In the genomic region with DNA sequence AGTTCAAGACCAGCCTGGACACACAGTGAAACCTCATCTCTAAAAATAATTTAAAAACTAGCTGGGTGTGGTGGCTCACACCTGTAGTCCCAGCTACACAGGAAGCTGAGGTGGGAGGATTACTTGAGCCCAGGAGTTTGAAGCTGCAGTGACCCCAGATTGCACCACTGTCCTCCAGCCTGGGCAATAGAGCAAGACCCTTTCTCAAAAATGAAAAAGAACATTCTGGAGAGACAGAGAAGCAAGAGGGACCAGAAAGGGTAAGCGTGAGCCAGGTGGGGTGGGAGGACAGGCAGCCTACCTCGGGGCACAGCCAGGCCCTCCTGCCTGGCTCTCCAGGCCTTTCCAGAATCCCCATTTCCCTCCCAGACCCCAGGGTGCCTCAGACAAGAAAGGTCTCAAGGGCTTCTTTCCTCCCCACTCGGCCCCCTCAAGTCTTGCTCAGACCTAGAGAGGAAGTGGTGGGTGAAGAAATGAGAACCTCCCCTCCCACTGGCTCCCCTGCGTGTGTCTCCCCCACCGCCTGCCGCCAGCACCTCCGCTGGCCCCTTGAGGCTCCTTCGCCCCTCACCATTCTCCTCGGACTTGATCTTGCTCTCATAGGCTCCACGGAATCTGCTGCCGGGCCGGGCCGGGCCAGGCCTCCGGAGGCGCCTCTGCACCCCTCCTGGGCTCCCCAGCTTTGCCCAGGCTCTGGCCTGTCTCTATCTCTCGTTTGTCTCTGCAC, we compare ENCODE assay signal across 8 cellular contexts. TPM values are rescaled to one million over a fixed set of nuclear protein-coding genes. Genes with fewer than 3 reads are reported as not detected.
DNase-seq lines count a peak whose midpoint lies in the region; ATAC-seq, FAIRE-seq and TF ChIP-seq lines count a peak whose summit lies in the region.

No MANE protein-coding gene starts in this region.

- H3K9me3 ChIP-seq in pancreas, result no peaks in the 10 kb centered on the region

- H3K4me1 ChIP-seq in pancreas, result no peaks in the 10 kb centered on the region

- no peak overlapping the region for H3K27ac ChIP-seq in pancreas

- peak; percentile 31 for ATAC-seq in GM21447 (IDR thresholded peaks at IDR 0.05; ENCODE audit: unreplicated experiment)
- ATAC-seq in pancreas, result peak in 3 of 4 donors; percentile 12 to 54 (median 43)

- no peak for TF ChIP-seq CTCF in CD14-positive monocyte (IDR thresholded peaks at IDR 0.05)
- TF ChIP-seq CTCF in pancreas (IDR thresholded peaks at IDR 0.05), result no peak

- no peaks in the 10 kb centered on the region for H3K36me3 ChIP-seq in pancreas

- WGBS in pancreas, 2 donors, result 82% methylated on average over 16 of the region's 16 CpGs

- H3K27ac Mint-ChIP-seq in CD14-positive monocyte, result peak overlapping the region; percentile 97 to 100 (median 100)

- H3K4me3 Mint-ChIP-seq in CD14-positive monocyte, result peak overlapping the region; percentile 98 to 100

- DNase-seq in CD14-positive monocyte (ENCODE audit: low spot score) (peak; percentile 82), NAMALWA (ENCODE audit: low spot score) (peak; percentile 51), pancreas (no peak), HTR-8/SVneo (ENCODE audit: insufficient read length, low spot score) (no peak), NCI-H446 (lab: John Stamatoyannopoulos, UW) (no peak), T1000 (lab: John Stamatoyannopoulos, UW) (no peak)
- peak; percentile 66 for DNase-seq in activated naive CD4-positive, alpha-beta T cell treated with Interleukin-2 at 50 U/mL for 16 hours

- H3K27me3 Mint-ChIP-seq in CD14-positive monocyte (ENCODE audit: low read depth in 3 of 3), result peaks cover 0 to 9% (median 2%) of the 10 kb centered on the region in 3 donors

- peaks cover 28 to 41% of the 10 kb centered on the region in 2 donors for H3K36me3 Mint-ChIP-seq in CD14-positive monocyte

- intact Hi-C loops in CD14-positive monocyte (cut with micrococcal nuclease), result loop anchor here in 1 of 2 donors (2.0 to 5.0 kb wide), 2 partner anchors 33 to 78 kb away; no protein-coding TSS in a partner anchor
- intact Hi-C loops in pancreas (cut with DNase I), result no loop called here

- H3K9me3 Mint-ChIP-seq in CD14-positive monocyte, result peaks cover 0 to 7% (median 0%) of the 10 kb centered on the region in 7 donors

- no peaks in the 10 kb centered on the region for H3K27me3 ChIP-seq in pancreas

- peak overlapping the region in 1 of 4 donors; percentile 30 for H3K4me3 ChIP-seq in pancreas

- FAIRE-seq in pancreas (lab: Jason Lieb, UNC) (no peak), HTR-8/SVneo (lab: Jason Lieb, UNC) (no peak)

- H3K4me1 Mint-ChIP-seq in CD14-positive monocyte, result peaks cover 79% of the 10 kb centered on the region

RNA-seq across cellular contexts. Expression of a gene that starts 0.5 kb away (rescaled TPM):
- 10 to 100 TPM; 29.2 to 32.0 TPM for polyA plus RNA-seq in CD14-positive monocyte
- total RNA-seq in pancreas, result 1 to 10 TPM in 2 of 6 donors, under 1 TPM in 3, not detected in 1; 0.24 to 1.5 (median 0.61) TPM
- polyA plus RNA-seq in pancreas, result under 1 TPM; 0.23 to 0.26 TPM

RNA-seq across cellular contexts. Expression of a gene that starts 32.8 kb away (rescaled TPM):
- polyA plus RNA-seq in CD14-positive monocyte (not detected), pancreas (1 to 10 TPM in 1 of 2 donors, under 1 TPM in 1; 0.52 to 2.4 TPM)
- total RNA-seq in pancreas, result 1 to 10 TPM in 3 of 6 donors, under 1 TPM in 3; 0.06 to 3.1 (median 1.1) TPM

RNA-seq across cellular contexts. Expression of a gene that starts 45.3 kb away (rescaled TPM):
- polyA plus RNA-seq in CD14-positive monocyte (10 to 100 TPM; 22.0 to 28.9 TPM), pancreas (10 to 100 TPM; 43.1 to 51.2 TPM)
- 10 to 100 TPM in 4 of 6 donors, 1 to 10 TPM in 2; 7.7 to 17.4 (median 11.0) TPM for total RNA-seq in pancreas

Comparison
In these comparisons a context has a peak if more than half of its experiments do, and no peak if none do; other contexts are left out.
1. DNase-seq: peak in CD14-positive monocyte (single experiment), NAMALWA (single experiment) and activated naive CD4-positive, alpha-beta T cell treated with Interleukin-2 at 50 U/mL for 16 hours (single experiment); none in pancreas (0 of 6), HTR-8/SVneo (single experiment), NCI-H446 (0 of 2) and T1000 (single experiment).
2. RNA of a gene that starts 0.5 kb away (polyA plus RNA-seq): 29.2 to 32.0 TPM in CD14-positive monocyte; 0.23 to 0.26 TPM in pancreas; every median in the first group is over 10 times any median in the second.